ENCODE assay signal across 15 cellular contexts in the genomic region with DNA sequence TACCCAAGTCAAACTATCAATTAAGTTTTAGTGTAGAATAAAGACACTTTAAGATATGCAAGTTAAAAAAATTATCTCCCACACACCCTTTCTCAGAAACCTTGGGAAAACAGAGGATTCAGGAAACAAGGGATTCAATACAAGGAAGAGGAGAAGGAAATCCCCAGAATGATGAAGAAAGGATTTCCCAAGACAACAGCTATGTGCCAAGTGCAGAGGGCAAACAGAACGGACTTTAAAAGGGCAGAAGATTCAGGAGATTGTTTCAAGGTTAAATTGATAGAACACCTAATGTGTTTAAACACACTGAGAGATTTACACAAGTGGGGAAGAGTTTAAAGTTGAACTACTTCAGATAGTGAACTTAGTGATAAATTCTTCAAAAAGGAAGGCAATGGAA.
"Had no signal": no experiment of that assay in that cellular context is flagged by ENCODE, and none has a peak within 500 bp of the region (broad histone marks: within the 10 kb centered on the region; RNA-seq: fewer than 3 reads in every experiment).

No MANE protein-coding gene starts in this region.

- H3K9ac ChIP-seq: neural progenitor cell had no signal

- H2AFZ ChIP-seq: neural progenitor cell had no signal

- DNase-seq: activated B cell treated with CpG ODN at 0.5 μM for 24 hours; activated CD4-positive, alpha-beta T cell treated with anti-CD3 and anti-CD28 coated beads, Interleukin-2, amount 50 U/mL, for 1 hour; activated effector memory CD4-positive, alpha-beta T cell treated with Interleukin-2 at 50 U/mL for 16 hours; activated T-cell treated with anti-CD3 and anti-CD28 coated beads for 4 hours; dorsolateral prefrontal cortex; heart left ventricle; left ventricle myocardium superior; midbrain; pancreas; spleen; stimulated activated CD4-positive, alpha-beta T cell treated with anti-CD3 and anti-CD28 coated beads, Interleukin-1b, Interleukin-23, amount 100 ng/mL, for 48 hours; stimulated activated naive B cell treated with anti-CD40 and anti-IgM and Interleukin-4, amounts not matched to agents 10 μg/mL and 1 μg/mL and 100 μg/mL, for 72 hours had no signal

- H3K27me3 ChIP-seq: dorsolateral prefrontal cortex, esophagus muscularis mucosa, heart left ventricle, neural progenitor cell, pancreas, right atrium auricular region, spleen had no signal

- H3K27ac ChIP-seq: dorsolateral prefrontal cortex, neural progenitor cell had no signal

- H3K4me3 ChIP-seq: dorsolateral prefrontal cortex, esophagus muscularis mucosa, heart left ventricle, neural progenitor cell, pancreas, right atrium auricular region, spleen had no signal

- H3K4me2 ChIP-seq: neural progenitor cell had no signal

- H3K36me3 ChIP-seq: esophagus muscularis mucosa, heart left ventricle, neural progenitor cell, pancreas, right atrium auricular region, spleen had no signal

- ATAC-seq: stimulated activated naive B cell treated with anti-CD40 and anti-IgM and Interleukin-4, amounts not matched to agents 10 μg/mL and 1 μg/mL and 100 μg/mL, for 72 hours had no signal

- H3K9me3 ChIP-seq: esophagus muscularis mucosa, pancreas, right atrium auricular region, spleen had no signal
